Comparison of ENCODE assay signal across 2 cellular contexts in the genomic region with DNA sequence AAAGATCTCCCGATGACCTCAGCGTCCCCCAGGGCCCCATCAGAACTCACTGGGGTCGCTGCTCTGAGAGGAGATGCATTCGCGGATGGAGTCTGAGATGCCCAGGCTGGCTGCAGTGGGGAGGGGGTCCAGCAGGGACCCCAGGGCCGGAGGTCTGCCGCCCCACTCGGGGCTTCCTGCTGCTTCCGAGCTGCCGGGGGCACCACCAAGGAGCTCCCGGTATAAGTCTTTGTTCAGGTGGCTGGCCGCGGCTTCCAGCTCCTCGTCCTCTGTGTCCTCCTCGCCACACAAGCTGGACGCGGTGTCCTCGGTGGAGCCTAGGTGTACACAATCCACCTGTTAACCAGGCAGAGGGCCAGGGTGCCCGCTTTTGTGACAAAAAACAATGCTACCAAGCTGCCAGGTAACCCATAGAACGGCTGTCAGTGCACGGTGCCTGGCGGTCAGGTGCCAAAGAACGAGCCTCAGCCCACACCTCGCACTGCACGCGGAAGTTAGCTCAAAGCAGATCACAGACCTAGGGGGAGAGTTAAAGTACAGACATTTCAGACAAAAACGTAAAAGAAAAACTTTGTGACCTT.
TF ChIP-seq lines count a peak whose summit lies in the region.

No MANE protein-coding gene starts in this region.

TF ChIP-seq in HEK293, 187 proteins besides CTCF, POLR2A, EP300 and RAD21:
- TF ChIP-seq ZNF561 (tag by site-specific recombination; IDR thresholded peaks at IDR 0.05; ENCODE audit: borderline replicate concordance) (no peak), SCRT2 (tag by site-specific recombination; IDR thresholded peaks at IDR 0.05) (peak; percentile 25; the same call in 1 of the 2 replicates)

TF ChIP-seq in GM12878, 131 proteins besides CTCF, POLR2A, EP300 and RAD21:
- TF ChIP-seq RB1 (IDR thresholded peaks at IDR 0.05; ENCODE audit: borderline replicate concordance) (no peak), NFIC (IDR thresholded peaks at IDR 0.05; ENCODE audit: low read depth, low read length) (no peak), TAF1 (IDR thresholded peaks at IDR 0.05; ENCODE audit: borderline replicate concordance, low read depth, low read length) (no peak), SMARCA5 (IDR thresholded peaks at IDR 0.05) (no peak), EED (IDR thresholded peaks at IDR 0.05; ENCODE audit: low read depth) (no peak), TCF12 (IDR thresholded peaks at IDR 0.05; ENCODE audit: low read depth, low read length) (no peak), POLR2AphosphoS5 (IDR thresholded peaks at IDR 0.05; ENCODE audit: low read length) (no peak)
- TF ChIP-seq, protein P1, sequence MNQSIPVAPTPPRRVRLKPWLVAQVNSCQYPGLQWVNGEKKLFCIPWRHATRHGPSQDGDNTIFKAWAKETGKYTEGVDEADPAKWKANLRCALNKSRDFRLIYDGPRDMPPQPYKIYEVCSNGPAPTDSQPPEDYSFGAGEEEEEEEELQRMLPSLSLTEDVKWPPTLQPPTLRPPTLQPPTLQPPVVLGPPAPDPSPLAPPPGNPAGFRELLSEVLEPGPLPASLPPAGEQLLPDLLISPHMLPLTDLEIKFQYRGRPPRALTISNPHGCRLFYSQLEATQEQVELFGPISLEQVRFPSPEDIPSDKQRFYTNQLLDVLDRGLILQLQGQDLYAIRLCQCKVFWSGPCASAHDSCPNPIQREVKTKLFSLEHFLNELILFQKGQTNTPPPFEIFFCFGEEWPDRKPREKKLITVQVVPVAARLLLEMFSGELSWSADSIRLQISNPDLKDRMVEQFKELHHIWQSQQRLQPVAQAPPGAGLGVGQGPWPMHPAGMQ (IDR thresholded peaks at IDR 0.05; ENCODE audit: borderline replicate concordance), result no peak
TF ChIP-seq in GM12878: peak in this region for 0.
